21 cellular contexts compared by ENCODE assay signal in genomic region chr18:9231852-9232476, GRCh38.
DNase-seq lines count a peak whose midpoint lies in the region; ATAC-seq and TF ChIP-seq lines count a peak whose summit lies in the region.
"Had no signal": no experiment of that assay in that cellular context is flagged by ENCODE, and none has a peak within 500 bp of the region (broad histone marks: within the 10 kb centered on the region; RNA-seq: fewer than 3 reads in every experiment).

No MANE protein-coding gene starts in this region.

- no peak overlapping the region for H3K27ac ChIP-seq in coronary artery
- H3K27ac ChIP-seq: 22Rv1; BLaER1 treated with 17β-estradiol and CSF1 and Interleukin-3, amounts not matched to agents 10 nM and 100 nM; GM23248 had no signal

- peak overlapping the region; percentile 66 for H3K27ac Mint-ChIP-seq in activated T-cell treated with anti-CD3 and anti-CD28 coated beads, Interleukin-2, amount 50 U/mL, for 72 hours
- peak overlapping the region; percentile 42 for H3K27ac Mint-ChIP-seq in activated T-helper 17 cell treated with anti-CD3 and anti-CD28 coated beads, Interleukin-2, amount 50 U/mL, for 72 hours
- H3K27ac Mint-ChIP-seq in memory B cell, result peak overlapping the region; percentile 41
- H3K27ac Mint-ChIP-seq in T-helper 17 cell, result no peak overlapping the region
- H3K27ac Mint-ChIP-seq: B cell; CD14-positive monocyte; CD4-positive, alpha-beta T cell had no signal

- H3K27me3 Mint-ChIP-seq in activated T-cell treated with anti-CD3 and anti-CD28 coated beads, Interleukin-2, amount 50 U/mL, for 72 hours (ENCODE audit: low read depth), result no peaks in the 10 kb centered on the region
- H3K27me3 Mint-ChIP-seq in activated T-cell treated with anti-CD3 and anti-CD28 coated beads, Interleukin-2, amount 50 U/mL, for 4 hours (ENCODE audit: low read depth), result no peaks in the 10 kb centered on the region
- no peaks in the 10 kb centered on the region for H3K27me3 Mint-ChIP-seq in activated T-helper 17 cell treated with anti-CD3 and anti-CD28 coated beads, Interleukin-2, amount 50 U/mL, for 72 hours
- no peaks in the 10 kb centered on the region for H3K27me3 Mint-ChIP-seq in memory B cell
- H3K27me3 Mint-ChIP-seq in T-helper 17 cell, result no peaks in the 10 kb centered on the region
- H3K27me3 Mint-ChIP-seq: B cell; CD4-positive, alpha-beta T cell; CD8-positive, alpha-beta memory T cell had no signal

- no peak for DNase-seq in activated T-cell treated with anti-CD3 and anti-CD28 coated beads, Interleukin-2, amount 50 U/mL, for 72 hours
- no peak for DNase-seq in activated T-cell treated with anti-CD3 and anti-CD28 coated beads, Interleukin-2, amount 50 U/mL, for 4 hours
- DNase-seq in memory B cell (ENCODE audit: low spot score in 2 of 2) (no peak), NCI-H146 treated with DMSO at 0.1 percent for 48 hours (lab: John Stamatoyannopoulos, UW; ENCODE audit: unreplicated experiment) (no peak), coronary artery (ENCODE audit: low spot score) (no peak), T-helper 17 cell (no peak)
- DNase-seq: CD4-positive, alpha-beta T cell; CD8-positive, alpha-beta memory T cell; DMS 273 treated with DMSO at 0.1 percent for 48 hours; DMS79; EL; GDM1; GM23248; H7; HCEC 1CT had no signal

- no peaks in the 10 kb centered on the region for H3K9me3 ChIP-seq in T-helper 17 cell (ENCODE audit: control insufficient read depth, low read length, poor library complexity, severe bottlenecking)

- no peak overlapping the region for H3K4me3 ChIP-seq in coronary artery
- H3K4me3 ChIP-seq: GM12878, GM23248 had no signal

- H3K4me1 Mint-ChIP-seq in activated T-cell treated with anti-CD3 and anti-CD28 coated beads, Interleukin-2, amount 50 U/mL, for 72 hours (ENCODE audit: low read depth), result peaks cover 5% of the 10 kb centered on the region
- H3K4me1 Mint-ChIP-seq in activated T-cell treated with anti-CD3 and anti-CD28 coated beads, Interleukin-2, amount 50 U/mL, for 4 hours (ENCODE audit: low read depth), result peaks cover 27% of the 10 kb centered on the region
- peaks cover 37% of the 10 kb centered on the region for H3K4me1 Mint-ChIP-seq in activated T-helper 17 cell treated with anti-CD3 and anti-CD28 coated beads, Interleukin-2, amount 50 U/mL, for 72 hours
- H3K4me1 Mint-ChIP-seq in memory B cell (peaks cover 19% of the 10 kb centered on the region), T-helper 17 cell (peaks cover 36% of the 10 kb centered on the region)

- TF ChIP-seq CTCF in coronary artery (IDR thresholded peaks at IDR 0.05), result no peak

- H3K4me3 Mint-ChIP-seq in activated T-cell treated with anti-CD3 and anti-CD28 coated beads, Interleukin-2, amount 50 U/mL, for 72 hours, result no peak overlapping the region
- no peak overlapping the region for H3K4me3 Mint-ChIP-seq in activated T-cell treated with anti-CD3 and anti-CD28 coated beads, Interleukin-2, amount 50 U/mL, for 4 hours
- H3K4me3 Mint-ChIP-seq in activated T-helper 17 cell treated with anti-CD3 and anti-CD28 coated beads, Interleukin-2, amount 50 U/mL, for 72 hours, result no peak overlapping the region
- H3K4me3 Mint-ChIP-seq in memory B cell (no peak overlapping the region), T-helper 17 cell (no peak overlapping the region)
- H3K4me3 Mint-ChIP-seq: B cell; CD14-positive monocyte; CD4-positive, alpha-beta T cell; CD8-positive, alpha-beta memory T cell had no signal

- H3K9me3 Mint-ChIP-seq in activated T-cell treated with anti-CD3 and anti-CD28 coated beads, Interleukin-2, amount 50 U/mL, for 72 hours, result peaks cover 9 to 19% of the 10 kb centered on the region in 2 donors
- H3K9me3 Mint-ChIP-seq in activated T-cell treated with anti-CD3 and anti-CD28 coated beads, Interleukin-2, amount 50 U/mL, for 4 hours, result peaks cover 21% of the 10 kb centered on the region
- H3K9me3 Mint-ChIP-seq in activated T-helper 17 cell treated with anti-CD3 and anti-CD28 coated beads, Interleukin-2, amount 50 U/mL, for 72 hours, result no peaks in the 10 kb centered on the region
- H3K9me3 Mint-ChIP-seq in memory B cell, result peaks cover 5% of the 10 kb centered on the region

- peaks cover 34 to 71% of the 10 kb centered on the region in 2 donors for H3K36me3 Mint-ChIP-seq in activated T-cell treated with anti-CD3 and anti-CD28 coated beads, Interleukin-2, amount 50 U/mL, for 72 hours (ENCODE audit: insufficient read depth in 2 of 2)
- peaks cover 78% of the 10 kb centered on the region for H3K36me3 Mint-ChIP-seq in activated T-cell treated with anti-CD3 and anti-CD28 coated beads, Interleukin-2, amount 50 U/mL, for 4 hours (ENCODE audit: insufficient read depth)
- H3K36me3 Mint-ChIP-seq in activated T-helper 17 cell treated with anti-CD3 and anti-CD28 coated beads, Interleukin-2, amount 50 U/mL, for 72 hours (ENCODE audit: low read depth), result peaks cover 100% of the 10 kb centered on the region
- H3K36me3 Mint-ChIP-seq in memory B cell (peaks cover 74% of the 10 kb centered on the region), T-helper 17 cell (ENCODE audit: low read depth) (peaks cover 31% of the 10 kb centered on the region)

- ATAC-seq in activated T-cell treated with anti-CD3 and anti-CD28 coated beads, Interleukin-2, amount 50 U/mL, for 72 hours (replicated peaks in 1 of 2), result no peak
- ATAC-seq in activated T-cell treated with anti-CD3 and anti-CD28 coated beads, Interleukin-2, amount 50 U/mL, for 4 hours, result no peak
- ATAC-seq in activated T-helper 17 cell treated with anti-CD3 and anti-CD28 coated beads, Interleukin-2, amount 50 U/mL, for 72 hours (replicated peaks), result no peak
- ATAC-seq in memory B cell (ENCODE audit: low read depth) (no peak), T-helper 17 cell (no peak)
- ATAC-seq: GM12878 had no signal
